Comparison of ENCODE assay signal across 20 cellular contexts in the genomic region with DNA sequence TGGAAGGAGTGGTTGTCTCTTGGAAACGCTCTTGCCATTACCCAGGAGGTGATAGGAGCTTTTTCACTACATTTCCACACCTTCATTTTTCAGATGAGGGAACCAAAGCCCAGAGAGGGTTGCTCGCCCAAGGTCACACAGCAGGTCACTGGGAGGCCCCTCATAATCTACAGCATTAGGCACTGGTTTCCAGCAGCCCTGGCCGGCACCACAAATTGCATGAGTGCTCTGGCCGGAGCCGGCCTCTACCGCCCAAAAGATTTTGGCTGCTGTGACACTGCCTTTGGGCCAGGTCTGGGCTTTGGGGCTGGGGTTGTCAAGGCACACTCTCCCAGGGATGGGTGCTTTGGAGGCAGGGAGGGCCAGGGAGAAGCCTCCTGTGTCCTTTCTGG. TPM values are rescaled to one million over a fixed set of nuclear protein-coding genes. Genes with fewer than 3 reads are reported as not detected.
DNase-seq lines count a peak whose midpoint lies in the region; ATAC-seq and TF ChIP-seq lines count a peak whose summit lies in the region.
"Had no signal": no experiment of that assay in that cellular context is flagged by ENCODE, and none has a peak within 500 bp of the region (broad histone marks: within the 10 kb centered on the region; RNA-seq: fewer than 3 reads in every experiment).

No MANE protein-coding gene starts in this region.

- H3K4me1 Mint-ChIP-seq in natural killer cell treated with Interleukin-12 subunit alpha and Interleukin-12 subunit beta and Interleukin-15 and Interleukin-18, amount 100 ng/mL, for 72 hours (ENCODE audit: low read depth in 2 of 2) = peaks cover 58 to 69% of the 10 kb centered on the region in 2 donors
- peaks cover 19% of the 10 kb centered on the region for H3K4me1 Mint-ChIP-seq in Caco-2 (ENCODE audit: low read depth, unreplicated experiment)

- WGBS in mammary epithelial cell (ENCODE audit: low coverage, missing lambda C conversion rate) = 100% methylated on average over 5 of the region's 6 CpGs

- H3K27ac Mint-ChIP-seq in natural killer cell treated with Interleukin-12 subunit alpha and Interleukin-12 subunit beta and Interleukin-15 and Interleukin-18, amount 100 ng/mL, for 72 hours = peak overlapping the region; percentile 97 to 98
- no peak overlapping the region for H3K27ac Mint-ChIP-seq in Caco-2 (ENCODE audit: unreplicated experiment)

- intact Hi-C loops in breast epithelium (cut with DNase I; ENCODE audit: low total_unique reads) = no loop called here
- intact Hi-C loops in mammary epithelial cell (cut with micrococcal nuclease) = no loop called here
- intact Hi-C loops in uterus (cut with DNase I; ENCODE audit: low total_unique reads) = no loop called here
- intact Hi-C loops in Caco-2 (cut with micrococcal nuclease; ENCODE audit: unreplicated experiment) = no loop called here

- TF ChIP-seq POLR2A in breast epithelium (IDR thresholded peaks at IDR 0.05) (no peak), uterus (IDR thresholded peaks at IDR 0.05) (no peak)

- POLR2A ChIA-PET in Caco-2 (lab: Charles Lee) = interaction anchor here (0.6 kb wide), 1 partner anchor 10 kb away, joined by 5 read pairs; no protein-coding TSS in a partner anchor

- no peaks in the 10 kb centered on the region for H3K9me3 Mint-ChIP-seq in natural killer cell treated with Interleukin-12 subunit alpha and Interleukin-12 subunit beta and Interleukin-15 and Interleukin-18, amount 100 ng/mL, for 72 hours
- H3K9me3 Mint-ChIP-seq in Caco-2 (ENCODE audit: unreplicated experiment) = no peaks in the 10 kb centered on the region

- H3K4me3 ChIP-seq in breast epithelium (no peak overlapping the region), mammary epithelial cell (replicated peaks in 1 of 3; ENCODE audit: insufficient read depth in 1 of 3, low read depth in 2 of 3, low read length in 3 of 3) (no peak overlapping the region), coronary artery (no peak overlapping the region), uterus (no peak overlapping the region), Caco-2 (ENCODE audit: low read depth, low read length) (no peak overlapping the region)

- dilution Hi-C loops in mammary epithelial cell (cut with HindIII; ENCODE audit: low sequenced_read_pairs) = no loop called here

- in situ Hi-C loops in mammary epithelial cell (cut with MboI; ENCODE audit: low sequenced_read_pairs in 2 of 2) = loop anchor here in 1 of 2 donors (25.0 kb wide), 2 partner anchors 115 to 315 kb away; no protein-coding TSS in a partner anchor

- H3K27me3 ChIP-seq in breast epithelium (no peaks in the 10 kb centered on the region), mammary epithelial cell (ENCODE audit: insufficient read depth, low read length) (no peaks in the 10 kb centered on the region), uterus (no peaks in the 10 kb centered on the region), Caco-2 (replicated peaks; ENCODE audit: control insufficient read depth, insufficient read depth, low read length) (no peaks in the 10 kb centered on the region)

- H3K9ac ChIP-seq in mammary epithelial cell (ENCODE audit: insufficient read depth, low read length) = no peak overlapping the region
- H3K9ac ChIP-seq: KMS-11 had no signal

- no peak for ATAC-seq in natural killer cell treated with Interleukin-12 subunit alpha and Interleukin-12 subunit beta and Interleukin-15 and Interleukin-18, amount 100 ng/mL, for 72 hours
- ATAC-seq in HG03521 (IDR thresholded peaks at IDR 0.05; ENCODE audit: unreplicated experiment) = no peak

- H3K36me3 ChIP-seq in breast epithelium = no peaks in the 10 kb centered on the region
- H3K36me3 ChIP-seq in mammary epithelial cell (ENCODE audit: insufficient read depth, low read length) = no peaks in the 10 kb centered on the region
- no peaks in the 10 kb centered on the region for H3K36me3 ChIP-seq in uterus
- peaks cover 4% of the 10 kb centered on the region for H3K36me3 ChIP-seq in Caco-2 (ENCODE audit: control insufficient read depth, insufficient read depth, low read length)

- no peak overlapping the region for H3K4me2 ChIP-seq in mammary epithelial cell (ENCODE audit: insufficient read depth, low read depth, low read length)
- H3K4me2 ChIP-seq: KMS-11 had no signal

- peak overlapping the region; percentile 64 to 96 for H3K27ac ChIP-seq in breast epithelium
- no peak overlapping the region for H3K27ac ChIP-seq in mammary epithelial cell (ENCODE audit: insufficient read depth, low read depth, low read length)
- peak overlapping the region; percentile 57 to 66 for H3K27ac ChIP-seq in coronary artery
- H3K27ac ChIP-seq in uterus = peak overlapping the region; percentile 40 to 92
- H3K27ac ChIP-seq: KMS-11 had no signal

- H2AFZ ChIP-seq in mammary epithelial cell (ENCODE audit: low read depth, low read length) = no peak overlapping the region

- DNase-seq in breast epithelium (ENCODE audit: low spot score in 2 of 2) = no peak
- no peak for DNase-seq in mammary epithelial cell
- DNase-seq in coronary artery (ENCODE audit: low spot score) = no peak
- no peak for DNase-seq in natural killer cell treated with Interleukin-12 subunit alpha and Interleukin-12 subunit beta and Interleukin-15 and Interleukin-18, amount 100 ng/mL, for 72 hours (ENCODE audit: low spot score)
- peak in 1 of 2 donors; percentile 47 for DNase-seq in uterus
- DNase-seq in effector CD4-positive, alpha-beta T cell = no peak
- no peak for DNase-seq in Caco-2
- DNase-seq: activated CD4-positive, CD25-positive, alpha-beta regulatory T cell; activated CD8-positive, alpha-beta memory T cell treated with anti-CD3 and anti-CD28 coated beads, Interleukin-2, amount 50 U/mL, for 4 hours; activated naive CD4-positive, alpha-beta T cell treated with anti-CD3 and anti-CD28 coated beads, Interleukin-2, amount 10 ng/mL, durations not matched to agents 7 days and 5 days; cerebellar nuclear complex; NCI-H1417 treated with DMSO at 0.1 percent for 48 hours; NCI-H446 treated with DMSO at 0.1 percent for 48 hours; stimulated activated CD4-positive, alpha-beta T cell treated with anti-CD3 and anti-CD28 coated beads, Interleukin-1b, Interleukin-23, amount 100 ng/mL, for 48 hours had no signal

- BruUV-seq in mammary epithelial cell (replicated peaks; lab: Mats Ljungman, UMichigan) = no TSS peak
- no TSS peak for BruUV-seq in Caco-2 (replicated peaks; lab: Mats Ljungman, UMichigan)

- H3K79me2 ChIP-seq in mammary epithelial cell (ENCODE audit: insufficient read depth, low read length) = peaks cover 48% of the 10 kb centered on the region

- H3K4me3 Mint-ChIP-seq in natural killer cell treated with Interleukin-12 subunit alpha and Interleukin-12 subunit beta and Interleukin-15 and Interleukin-18, amount 100 ng/mL, for 72 hours = peak overlapping the region; percentile 57
- no peak overlapping the region for H3K4me3 Mint-ChIP-seq in Caco-2 (ENCODE audit: unreplicated experiment)
- H3K4me3 Mint-ChIP-seq: activated naive CD4-positive, alpha-beta T cell treated with anti-CD3 and anti-CD28 coated beads, Interleukin-2, amount 10 ng/mL, durations not matched to agents 7 days and 5 days had no signal

- peaks cover 7 to 28% of the 10 kb centered on the region in 2 donors for H3K4me1 ChIP-seq in breast epithelium
- H3K4me1 ChIP-seq in mammary epithelial cell (ENCODE audit: insufficient read depth, low read length) = peaks cover 36% of the 10 kb centered on the region
- H3K4me1 ChIP-seq in uterus = peaks cover 0 to 14% of the 10 kb centered on the region in 2 donors
- H3K4me1 ChIP-seq in Caco-2 = peaks cover 43% of the 10 kb centered on the region

- no peaks in the 10 kb centered on the region for H3K27me3 Mint-ChIP-seq in natural killer cell treated with Interleukin-12 subunit alpha and Interleukin-12 subunit beta and Interleukin-15 and Interleukin-18, amount 100 ng/mL, for 72 hours
- no peaks in the 10 kb centered on the region for H3K27me3 Mint-ChIP-seq in Caco-2 (ENCODE audit: insufficient read depth, unreplicated experiment)

- TF ChIP-seq CTCF in breast epithelium (IDR thresholded peaks at IDR 0.05) (no peak), mammary epithelial cell (conservative IDR thresholded peaks at IDR 0.05 in 1 of 2, IDR thresholded peaks at IDR 0.05 in 1 of 2; ENCODE audit: extremely low read depth in 1 of 2, insufficient read depth in 1 of 2, low read depth in 1 of 2, low read length in 2 of 2) (no peak), coronary artery (IDR thresholded peaks at IDR 0.05) (no peak), uterus (IDR thresholded peaks at IDR 0.05) (no peak), Caco-2 (IDR thresholded peaks at IDR 0.05; ENCODE audit: insufficient read depth in 1 of 2, low read depth in 1 of 2, low read length in 1 of 2, severe bottlenecking in 1 of 2, unreplicated experiment in 1 of 2) (no peak)

- peaks cover 5% of the 10 kb centered on the region for H3K36me3 Mint-ChIP-seq in natural killer cell treated with Interleukin-12 subunit alpha and Interleukin-12 subunit beta and Interleukin-15 and Interleukin-18, amount 100 ng/mL, for 72 hours
- peaks cover 37% of the 10 kb centered on the region for H3K36me3 Mint-ChIP-seq in Caco-2 (ENCODE audit: insufficient read depth, unreplicated experiment)

- no peaks in the 10 kb centered on the region for H3K9me3 ChIP-seq in breast epithelium
- no peaks in the 10 kb centered on the region for H3K9me3 ChIP-seq in mammary epithelial cell (replicated peaks; ENCODE audit: insufficient read depth, low read length)
- no peaks in the 10 kb centered on the region for H3K9me3 ChIP-seq in uterus
- no peaks in the 10 kb centered on the region for H3K9me3 ChIP-seq in Caco-2

- H4K20me1 ChIP-seq in mammary epithelial cell (ENCODE audit: insufficient read depth, low read length) = no peaks in the 10 kb centered on the region

- CTCF ChIA-PET in mammary epithelial cell (lab: Charles Lee; ENCODE audit: low non-redundant PET) (no interaction called here), Caco-2 (lab: Charles Lee) (no interaction called here)

RNA-seq across cellular contexts. Expression of a gene that starts 15.4 kb away (rescaled TPM):
- total RNA-seq in breast epithelium = 100 to 1,000 TPM; 109 to 151 (median 117) TPM
- total RNA-seq in mammary epithelial cell = 10 to 100 TPM; 18.7 to 76.3 TPM
- polyA plus RNA-seq in mammary epithelial cell = 28.3 TPM
- 63.9 TPM for polyA minus RNA-seq in mammary epithelial cell
- 100 to 1,000 TPM in 1 of 2 donors, 10 to 100 TPM in 1; 96.6 to 178 TPM for total RNA-seq in natural killer cell treated with Interleukin-12 subunit alpha and Interleukin-12 subunit beta and Interleukin-15 and Interleukin-18, amount 100 ng/mL, for 72 hours
- total RNA-seq in uterus = 10 to 100 TPM; 12.6 to 82.0 (median 51.5) TPM
- 59.4 and 64.6 TPM in 2 replicates for total RNA-seq in Caco-2 (2022)

RNA-seq across cellular contexts. Expression of a gene that starts 41.3 kb away (rescaled TPM):
- total RNA-seq in breast epithelium (not detected), mammary epithelial cell (not detected), uterus (under 1 TPM in 2 of 4 donors, not detected in 2; 0.14 to 0.46 TPM), Caco-2 (2022) (not detected in 2 replicates)
- polyA plus RNA-seq in mammary epithelial cell = not detected
- not detected for polyA minus RNA-seq in mammary epithelial cell
- total RNA-seq in natural killer cell treated with Interleukin-12 subunit alpha and Interleukin-12 subunit beta and Interleukin-15 and Interleukin-18, amount 100 ng/mL, for 72 hours = not detected
- total RNA-seq: epithelial cell of proximal tubule, H1, renal cortical epithelial cell, ureter had no signal
